Comparison of ENCODE assay signal across 9 cellular contexts in the genomic region with DNA sequence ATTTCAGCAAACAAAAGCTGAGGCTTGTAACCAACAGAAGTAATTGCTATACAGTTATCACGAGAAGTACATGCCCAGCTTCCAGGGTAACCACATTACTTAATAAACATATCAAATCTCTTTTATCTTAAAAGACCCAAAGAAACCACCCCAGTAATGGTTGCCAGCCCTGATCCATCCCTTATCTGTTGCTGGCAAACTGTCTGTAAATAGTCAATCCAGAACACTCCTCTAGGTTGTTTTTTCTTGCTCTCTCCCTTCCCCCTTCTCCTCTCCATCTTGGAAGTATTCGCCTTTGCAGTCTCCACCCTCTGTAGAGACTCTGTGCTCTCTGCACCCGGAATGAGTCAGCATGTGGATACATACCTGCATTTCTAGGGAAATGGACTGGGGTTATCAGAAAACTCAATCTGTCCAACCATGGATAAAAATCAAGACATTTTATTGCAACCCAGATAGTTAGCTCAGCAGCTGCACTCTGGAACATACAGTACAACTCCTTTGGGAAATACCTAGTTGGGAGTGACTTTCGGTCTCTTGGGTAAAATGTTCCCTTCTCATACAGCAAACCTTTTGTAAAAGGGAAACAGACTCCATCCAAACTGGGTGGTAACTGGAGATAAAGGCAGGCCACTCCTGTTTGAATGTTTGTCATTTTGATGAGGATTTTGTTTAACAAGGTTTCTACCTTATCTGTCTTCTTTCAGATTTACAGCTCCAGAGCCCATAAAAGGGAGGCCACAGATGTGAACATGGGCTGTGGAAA.
DNase-seq lines count a peak whose midpoint lies in the region; ATAC-seq and TF ChIP-seq lines count a peak whose summit lies in the region.
"Had no signal": no experiment of that assay in that cellular context is flagged by ENCODE, and none has a peak within 500 bp of the region (broad histone marks: within the 10 kb centered on the region; RNA-seq: fewer than 3 reads in every experiment).

No MANE protein-coding gene starts in this region.

- H3K79me2 ChIP-seq in PC-9 (ENCODE audit: low read depth) (no peaks in the 10 kb centered on the region), parathyroid adenoma (no peaks in the 10 kb centered on the region)

- H3K27ac ChIP-seq in PC-9 (peak overlapping the region; percentile 87), esophagus squamous epithelium (peak overlapping the region; percentile 56 to 79 (median 68)), parathyroid adenoma (peak overlapping the region; percentile 48)

- DNase-seq in ELF-1 (ENCODE audit: low read depth, low spot score) (peak; percentile 54), PC-9 (peak; percentile 61 to 93), esophagus squamous epithelium (lab: John Stamatoyannopoulos, UW) (no peak), cerebellar nuclear complex (lab: John Stamatoyannopoulos, UW) (no peak)
- no peak for DNase-seq in stimulated activated naive CD4-positive, alpha-beta T cell treated with Interleukin-2 at 50 U/mL for 16 hours (lab: John Stamatoyannopoulos, UW)
- DNase-seq: stimulated activated naive CD8-positive, alpha-beta T cell treated with anti-CD3 and anti-CD28 coated beads, Interleukin-15, Interleukin-2, amounts not matched to agents 100 U/mL and 50 U/mL, for 24 hours had no signal

- H3K9me2 ChIP-seq in PC-9 (ENCODE audit: insufficient read depth), result 0 out of 2 replicates have a peak, but pooled peaks cover 3% of the 10 kb centered on the region

- POLR2A ChIA-PET in PC-9 (lab: Charles Lee; ENCODE audit: unreplicated experiment), result interaction anchor here (0.6 to 0.7 kb wide), 4 partner anchors 19 to 379 kb away, joined by 3 to 6 read pairs (median 4); partner anchors contain the start of genes BABAM2 and RBKS

- peaks cover 45% of the 10 kb centered on the region for H3F3A ChIP-seq in PC-9 (ENCODE audit: insufficient read depth, low read depth)

- no peak for ATAC-seq in HG02870 (IDR thresholded peaks at IDR 0.05; ENCODE audit: unreplicated experiment)
- no peak for ATAC-seq in HG03457 (IDR thresholded peaks at IDR 0.05; ENCODE audit: unreplicated experiment)
- ATAC-seq: stimulated activated naive CD8-positive, alpha-beta T cell treated with anti-CD3 and anti-CD28 coated beads, Interleukin-15, Interleukin-2, amounts not matched to agents 100 U/mL and 50 U/mL, for 24 hours had no signal

- TF ChIP-seq CTCF in PC-9 (conservative IDR thresholded peaks at IDR 0.05) (no peak), esophagus squamous epithelium (IDR thresholded peaks at IDR 0.05) (no peak), parathyroid adenoma (IDR thresholded peaks at IDR 0.05) (no peak)

- BruUV-seq in PC-9 (replicated peaks; lab: Mats Ljungman, UMichigan), result TSS peak; percentile 62

- H3K9me3 ChIP-seq in PC-9 (ENCODE audit: insufficient read depth, low read depth), result no peaks in the 10 kb centered on the region
- no peaks in the 10 kb centered on the region for H3K9me3 ChIP-seq in esophagus squamous epithelium
- H3K9me3 ChIP-seq in parathyroid adenoma (ENCODE audit: control insufficient read depth, low read length), result no peaks in the 10 kb centered on the region

- WGBS in esophagus squamous epithelium, 2 donors, result 37 to 64% methylated on average over 3 to 4 of the region's 4 CpGs

- H3K4me3 ChIP-seq in PC-9 (peak overlapping the region; percentile 38; the same call in 1 of the 2 replicates), esophagus squamous epithelium (no peak overlapping the region), parathyroid adenoma (ENCODE audit: low read depth, low read length) (no peak overlapping the region)

- no peak overlapping the region for H3K9ac ChIP-seq in parathyroid adenoma

- CTCF ChIA-PET in PC-9 (lab: Charles Lee), result no interaction called here

- intact Hi-C loops in PC-9 (cut with micrococcal nuclease; ENCODE audit: unreplicated experiment), result loop anchor here (2.0 kb wide), 1 partner anchor 516 kb away; no protein-coding TSS in a partner anchor
- intact Hi-C loops in esophagus squamous epithelium (cut with DNase I), result no loop called here

- H3K4me2 ChIP-seq in PC-9 (peak overlapping the region; percentile 68), parathyroid adenoma (ENCODE audit: low read length) (peak overlapping the region; percentile 24)

- peak overlapping the region; percentile 18; the same call in 1 of the 2 replicates for H2AFZ ChIP-seq in PC-9
- peak overlapping the region; percentile 30 for H2AFZ ChIP-seq in parathyroid adenoma

- H3K4me1 ChIP-seq in PC-9 (replicated peaks; ENCODE audit: insufficient read depth), result peaks cover 64% of the 10 kb centered on the region
- H3K4me1 ChIP-seq in esophagus squamous epithelium, result peaks cover 8 to 60% (median 24%) of the 10 kb centered on the region in 3 donors
- peaks cover 19% of the 10 kb centered on the region for H3K4me1 ChIP-seq in parathyroid adenoma

- H3K36me3 ChIP-seq in PC-9 (ENCODE audit: low read depth) (peaks cover 7% of the 10 kb centered on the region; the same call in 1 of the 2 replicates), esophagus squamous epithelium (no peaks in the 10 kb centered on the region), parathyroid adenoma (ENCODE audit: control insufficient read depth, insufficient read depth, low read length) (no peaks in the 10 kb centered on the region)

- H3K27me3 ChIP-seq in PC-9 (ENCODE audit: insufficient read depth, low read depth), result no peaks in the 10 kb centered on the region
- no peaks in the 10 kb centered on the region for H3K27me3 ChIP-seq in esophagus squamous epithelium
- H3K27me3 ChIP-seq in parathyroid adenoma (ENCODE audit: control insufficient read depth, insufficient read depth, low read length), result no peaks in the 10 kb centered on the region

- TF ChIP-seq POLR2A in esophagus squamous epithelium (IDR thresholded peaks at IDR 0.05), result no peak

- no peaks in the 10 kb centered on the region for H4K20me1 ChIP-seq in PC-9 (ENCODE audit: insufficient read depth)

Comparison
In these comparisons a context has a peak if more than half of its experiments do, and no peak if none do; other contexts are left out.
1. DNase-seq: peak in ELF-1 (single experiment) and PC-9 (2 of 2); none in esophagus squamous epithelium (single experiment), cerebellar nuclear complex (0 of 2) and stimulated activated naive CD4-positive, alpha-beta T cell treated with Interleukin-2 at 50 U/mL for 16 hours (single experiment).
2. Peak in every context shown above with its lines, with median percentiles within 50 percentile points of each other: H3K27ac ChIP-seq.